ENCODE assay signal across 8 cellular contexts in the genomic region with DNA sequence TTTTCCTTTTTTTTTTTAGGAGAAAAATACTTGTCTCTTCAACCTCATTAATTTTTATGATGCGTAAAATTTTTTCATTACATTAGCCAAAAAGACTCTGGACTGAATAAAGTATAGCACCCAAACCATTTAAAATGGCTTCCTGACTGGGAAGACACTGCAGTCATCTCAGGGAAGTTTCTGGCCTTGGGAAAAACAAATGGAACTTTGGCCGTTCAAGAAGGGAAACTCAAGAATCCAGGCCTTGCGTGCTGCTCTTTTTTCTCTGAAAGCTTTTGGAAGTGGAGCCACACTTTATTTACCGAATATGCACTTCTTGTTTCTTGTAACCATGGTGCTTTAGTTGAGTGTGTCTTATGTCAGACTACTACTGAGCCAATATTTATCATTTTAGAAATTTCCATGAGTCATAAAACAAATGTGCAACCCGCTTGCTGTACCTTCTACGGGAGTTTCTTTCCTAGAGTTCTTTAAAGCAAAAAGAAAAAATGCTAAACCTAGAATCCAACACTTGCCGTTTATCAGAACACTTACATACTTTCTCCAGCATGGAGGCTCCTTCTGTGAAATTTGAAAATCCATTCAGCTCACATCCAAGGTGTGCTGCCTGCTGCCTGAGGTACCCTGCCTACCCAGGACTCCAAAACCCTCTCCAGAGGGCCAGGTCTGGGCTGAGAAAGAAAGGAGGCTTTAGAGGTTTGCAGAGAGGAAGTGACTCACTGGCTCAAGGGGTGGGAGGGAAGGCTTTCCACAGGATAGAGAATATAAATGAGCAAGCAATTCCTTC. TPM values are rescaled to one million over a fixed set of nuclear protein-coding genes. Genes with fewer than 3 reads are reported as not detected.
A peak's percentile ranks its signal among the peaks of the same experiment; 100 is the strongest.
DNase-seq lines count a peak whose midpoint lies in the region; ATAC-seq and TF ChIP-seq lines count a peak whose summit lies in the region.

No MANE protein-coding gene starts in this region.

- peak overlapping the region; percentile 66 for H4K5ac ChIP-seq in IMR-90 (ENCODE audit: low read depth, low read length)

- peak overlapping the region; percentile 98 for H2BK5ac ChIP-seq in IMR-90 (ENCODE audit: low read depth, low read length, poor library complexity, severe bottlenecking)

- POLR2A ChIA-PET in IMR-90 (lab: Charles Lee; ENCODE audit: unreplicated experiment), result interaction anchor here (0.7 to 1.0 kb wide), 3 partner anchors 11 to 486 kb away, joined by 3 to 7 read pairs (median 3); partner anchors contain the start of gene DSTN

- peak overlapping the region; percentile 57; the same call in 2 of the 3 replicates for H2BK15ac ChIP-seq in IMR-90 (ENCODE audit: low read depth, low read length)

- WGBS in IMR-90 (ENCODE audit: extremely low coverage in 2 of 2, insufficient read length in 1 of 2), 2 experiments, result no CpG with 5 or more reads among the region's 7 CpGs

- TF ChIP-seq RAD21 in IMR-90 (IDR thresholded peaks at IDR 0.05; ENCODE audit: low read length), result no peak; the same call in 1 of the 2 replicates

- H3K18ac ChIP-seq in IMR-90 (ENCODE audit: low read depth, low read length), result peak overlapping the region; percentile 95

- no peaks in the 10 kb centered on the region for H3K36me3 ChIP-seq in IMR-90 (ENCODE audit: control insufficient read depth, insufficient read depth, low read length)

- CTCF ChIA-PET in IMR-90 (lab: Yijun Ruan, JAX), result interaction anchor here (0.8 to 1.4 kb wide), 3 partner anchors 13 to 28 kb away, joined by 3 to 6 read pairs (median 4); no protein-coding TSS in a partner anchor

- no TSS peak for BruUV-seq in IMR-90 (replicated peaks; lab: Mats Ljungman, UMichigan)

- peak overlapping the region; percentile 4 to 94; a peak in 3 of 4 replicates for H4K8ac ChIP-seq in IMR-90 (ENCODE audit: low read depth in 2 of 2, low read length in 2 of 2)

- peak overlapping the region; percentile 20 for H3K9ac ChIP-seq in IMR-90 (ENCODE audit: low read depth, low read length)

- in situ Hi-C loops in Caki2 (cut with HindIII; ENCODE audit: low pct_unique_long_range_greater_than_20kb, low sequenced_read_pairs), result no loop called here
- in situ Hi-C loops in IMR-90 (cut with MboI; ENCODE audit: low sequenced_read_pairs), result no loop called here

- peak overlapping the region; percentile 88 for H3K56ac ChIP-seq in IMR-90 (ENCODE audit: extremely low read depth, insufficient read depth, low read length)

- peak overlapping the region; percentile 95 for H3K23ac ChIP-seq in IMR-90 (ENCODE audit: low read depth, low read length)

- H2AK9ac ChIP-seq in IMR-90 (replicated peaks; ENCODE audit: low read depth, low read length, poor library complexity), result peak overlapping the region; percentile 70

- peaks cover 0 to 24% of the 10 kb centered on the region in 2 experiments; a peak in 3 of 4 replicates for H3K79me1 ChIP-seq in IMR-90 (ENCODE audit: low read depth in 1 of 2, low read length in 2 of 2)

- peak overlapping the region; percentile 46 for H2AK5ac ChIP-seq in IMR-90 (ENCODE audit: low read depth, low read length)

- ATAC-seq in IMR-90 (ENCODE audit: low read depth), result peak; percentile 80
- peak; percentile 83 for ATAC-seq in sciatic nerve
- no peak for ATAC-seq in HG03439 (IDR thresholded peaks at IDR 0.05; ENCODE audit: unreplicated experiment)

- peak overlapping the region; percentile 93 for H3K4ac ChIP-seq in IMR-90 (ENCODE audit: low read depth, low read length)

- H4K91ac ChIP-seq in IMR-90 (ENCODE audit: insufficient read depth, low read depth, low read length), result peak overlapping the region; percentile 91

- peak overlapping the region; percentile 52 for H2AFZ ChIP-seq in IMR-90 (replicated peaks; ENCODE audit: low read length, poor library complexity)

- H2BK20ac ChIP-seq in IMR-90 (ENCODE audit: low read depth, low read length), result peak overlapping the region; percentile 95

- peak overlapping the region; percentile 97 for H2BK120ac ChIP-seq in IMR-90 (ENCODE audit: low read depth, low read length)

- peak; percentile 87 for DNase-seq in Caki2 (ENCODE audit: low read depth)
- DNase-seq in IMR-90, result peak; percentile 91
- peak; percentile 45 to 54 for DNase-seq in activated T-cell treated with anti-CD3 and anti-CD28 coated beads, Interleukin-2, amount 50 U/mL, for 48 hours
- DNase-seq in glomerular endothelial cell (ENCODE audit: extremely low read depth, low read depth, low spot score), result peak; percentile 83
- no peak for DNase-seq in sciatic nerve (ENCODE audit: low spot score)
- no peak for DNase-seq in effector CD4-positive, alpha-beta T cell
- DNase-seq in medulla oblongata (ENCODE audit: extremely low spot score), result no peak

- H3K14ac ChIP-seq in IMR-90 (replicated peaks; ENCODE audit: low read depth, low read length), result peak overlapping the region; percentile 90

- TF ChIP-seq POLR2A in IMR-90 (IDR thresholded peaks at IDR 0.05; ENCODE audit: low read depth, low read length), result peak; percentile 91

- H3K27ac ChIP-seq in IMR-90 (ENCODE audit: insufficient read depth, low read length), result peak overlapping the region; percentile 78

- peaks cover 17% of the 10 kb centered on the region for H3K4me1 ChIP-seq in IMR-90 (ENCODE audit: control insufficient read depth, insufficient read depth, low read length)

- peak overlapping the region; percentile 96 for H3K4me2 ChIP-seq in IMR-90 (ENCODE audit: low read depth, low read length)

- dilution Hi-C loops in IMR-90 (cut with HindIII; ENCODE audit: low sequenced_read_pairs, unreplicated experiment), result no loop called here

- H3K9me1 ChIP-seq in IMR-90 (ENCODE audit: insufficient read depth, low read length), result peaks cover 19% of the 10 kb centered on the region

- TF ChIP-seq CTCF in IMR-90 (conservative IDR thresholded peaks at IDR 0.05; ENCODE audit: low read depth, low read length), result no peak

- H3K9me3 ChIP-seq in IMR-90 (ENCODE audit: control insufficient read depth, insufficient read depth, low read length), result no peaks in the 10 kb centered on the region

- peaks cover 8% of the 10 kb centered on the region; the same call in 1 of the 2 replicates for H4K20me1 ChIP-seq in IMR-90 (ENCODE audit: insufficient read depth, low read length)

- intact Hi-C loops in IMR-90 (cut with micrococcal nuclease) (loop anchor here (1.0 kb wide), 1 partner anchor 11 kb away; no protein-coding TSS in a partner anchor), sciatic nerve (cut with DNase I) (no loop called here)

- H3K4me3 ChIP-seq in IMR-90 (ENCODE audit: insufficient read depth, low read depth, low read length), result peak overlapping the region; percentile 34; the same call in 1 of the 2 replicates

- no peaks in the 10 kb centered on the region for H3K27me3 ChIP-seq in IMR-90 (ENCODE audit: control insufficient read depth, insufficient read depth, low read length)

TF ChIP-seq in IMR-90, 13 proteins besides CTCF, POLR2A, EP300 and RAD21:
- TF ChIP-seq MXI1 (IDR thresholded peaks at IDR 0.05; ENCODE audit: borderline replicate concordance, low read depth, low read length), result no peak
- TF ChIP-seq SMC3 (IDR thresholded peaks at IDR 0.05; ENCODE audit: low read depth, low read length), result no peak
- TF ChIP-seq RCOR1 (IDR thresholded peaks at IDR 0.05; ENCODE audit: insufficient replicate concordance, low read length), result no peak
- TF ChIP-seq RFX5 (IDR thresholded peaks at IDR 0.05; ENCODE audit: low read depth, low read length), result no peak
- peak; percentile 45; the same call in 1 of the 2 replicates for TF ChIP-seq MAFK (IDR thresholded peaks at IDR 0.05; ENCODE audit: low read depth, low read length)
- 0 out of 2 replicates have a peak, but pooled peaks have one; percentile 47 for TF ChIP-seq CHD1 (IDR thresholded peaks at IDR 0.05; ENCODE audit: low read depth, low read length)
- peak; percentile 67 for TF ChIP-seq CEBPB (IDR thresholded peaks at IDR 0.05; ENCODE audit: low read depth, low read length)
- TF ChIP-seq BHLHE40 (IDR thresholded peaks at IDR 0.05; ENCODE audit: low read depth, low read length), result peak; percentile 21; the same call in 1 of the 2 replicates
- TF ChIP-seq FOS (IDR thresholded peaks at IDR 0.05; ENCODE audit: low read depth, low read length), result peak; percentile 76
- peak; percentile 78; the same call in 1 of the 2 replicates for TF ChIP-seq MAZ (IDR thresholded peaks at IDR 0.05; ENCODE audit: borderline replicate concordance, low read depth, low read length)
- TF ChIP-seq, protein P1, sequence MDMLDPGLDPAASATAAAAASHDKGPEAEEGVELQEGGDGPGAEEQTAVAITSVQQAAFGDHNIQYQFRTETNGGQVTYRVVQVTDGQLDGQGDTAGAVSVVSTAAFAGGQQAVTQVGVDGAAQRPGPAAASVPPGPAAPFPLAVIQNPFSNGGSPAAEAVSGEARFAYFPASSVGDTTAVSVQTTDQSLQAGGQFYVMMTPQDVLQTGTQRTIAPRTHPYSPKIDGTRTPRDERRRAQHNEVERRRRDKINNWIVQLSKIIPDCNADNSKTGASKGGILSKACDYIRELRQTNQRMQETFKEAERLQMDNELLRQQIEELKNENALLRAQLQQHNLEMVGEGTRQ (IDR thresholded peaks at IDR 0.05; ENCODE audit: low read depth, low read length), result no peak
- TF ChIP-seq, protein P2, sequence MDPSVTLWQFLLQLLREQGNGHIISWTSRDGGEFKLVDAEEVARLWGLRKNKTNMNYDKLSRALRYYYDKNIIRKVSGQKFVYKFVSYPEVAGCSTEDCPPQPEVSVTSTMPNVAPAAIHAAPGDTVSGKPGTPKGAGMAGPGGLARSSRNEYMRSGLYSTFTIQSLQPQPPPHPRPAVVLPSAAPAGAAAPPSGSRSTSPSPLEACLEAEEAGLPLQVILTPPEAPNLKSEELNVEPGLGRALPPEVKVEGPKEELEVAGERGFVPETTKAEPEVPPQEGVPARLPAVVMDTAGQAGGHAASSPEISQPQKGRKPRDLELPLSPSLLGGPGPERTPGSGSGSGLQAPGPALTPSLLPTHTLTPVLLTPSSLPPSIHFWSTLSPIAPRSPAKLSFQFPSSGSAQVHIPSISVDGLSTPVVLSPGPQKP (IDR thresholded peaks at IDR 0.05; ENCODE audit: borderline replicate concordance, low read depth, low read length), result no peak
- TF ChIP-seq NFE2L2 (IDR thresholded peaks at IDR 0.05; ENCODE audit: low read depth, low read length), result peak; percentile 43

RNA-seq across cellular contexts. Expression of gene DSTN, which starts 11.5 kb away (rescaled TPM):
- 935 and 1,047 TPM in 2 replicates for total RNA-seq in Caki2 (2014; rRNA removed; shearing (Covaris generic); ENCODE audit: low replicate concordance)
- total RNA-seq in IMR-90 (2012; rRNA removed) (221 and 383 TPM in 2 replicates), glomerular endothelial cell (286 and 331 TPM in 2 replicates), sciatic nerve (268 TPM)
- polyA plus RNA-seq in IMR-90 (2012; rRNA removed), result 258 and 269 TPM in 2 replicates
- polyA plus RNA-seq in IMR-90 (2012; cell fraction: cytosol; rRNA removed), result 105 and 120 TPM in 2 replicates
- 20.5 and 87.7 TPM in 2 replicates for polyA plus RNA-seq in IMR-90 (2012; cell fraction: nucleus; rRNA removed; ENCODE audit: low replicate concordance)

RNA-seq across cellular contexts. Expression of gene BFSP1, which starts 27.2 kb away (rescaled TPM):
- 26.7 and 37.0 TPM in 2 replicates for total RNA-seq in Caki2 (2014; rRNA removed; shearing (Covaris generic); ENCODE audit: low replicate concordance)
- 1.9 and 2.0 TPM in 2 replicates for total RNA-seq in IMR-90 (2012; rRNA removed)
- 0.85 and 1.1 TPM in 2 replicates for polyA plus RNA-seq in IMR-90 (2012; rRNA removed)
- polyA plus RNA-seq in IMR-90 (2012; cell fraction: cytosol; rRNA removed), result 0.78 and 1.1 TPM in 2 replicates
- polyA plus RNA-seq in IMR-90 (2012; cell fraction: nucleus; rRNA removed; ENCODE audit: low replicate concordance), result 0.57 and 1.1 TPM in 2 replicates
- total RNA-seq in glomerular endothelial cell, result 5.5 and 6.4 TPM in 2 replicates
- total RNA-seq in sciatic nerve, result 0.98 TPM

Comparison
In these comparisons a context has a peak if more than half of its experiments do, and no peak if none do; other contexts are left out.
1. DNase-seq: peak in Caki2 (single experiment), IMR-90 (single experiment), activated T-cell treated with anti-CD3 and anti-CD28 coated beads, Interleukin-2, amount 50 U/mL, for 48 hours (2 of 2) and glomerular endothelial cell (single experiment); none in sciatic nerve (single experiment), effector CD4-positive, alpha-beta T cell (single experiment) and medulla oblongata (single experiment).